Comparison of ENCODE assay signal across 13 cellular contexts in the genomic region with DNA sequence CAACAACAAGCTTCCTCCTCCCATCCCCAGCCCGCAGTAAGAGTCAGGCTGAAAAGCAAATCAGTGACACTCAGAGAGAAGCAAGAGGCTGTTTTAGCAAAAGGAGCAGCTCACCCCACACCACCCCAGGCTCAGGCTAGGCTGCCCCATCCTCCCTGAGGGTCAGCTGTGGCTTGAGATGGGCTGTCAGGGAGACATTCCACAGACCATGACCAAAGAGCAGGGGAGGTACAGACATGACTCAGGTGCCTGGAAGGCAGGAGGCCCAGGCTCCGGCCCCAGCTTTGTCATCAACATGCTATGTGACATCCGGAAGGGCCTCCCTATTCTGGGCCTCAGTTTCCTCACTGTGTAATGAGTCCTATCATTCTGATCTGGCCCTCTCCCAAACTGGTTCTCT.
"Had no signal": no experiment of that assay in that cellular context is flagged by ENCODE, and none has a peak within 500 bp of the region (broad histone marks: within the 10 kb centered on the region; RNA-seq: fewer than 3 reads in every experiment).

No MANE protein-coding gene starts in this region.

- DNase-seq: activated CD4-positive, alpha-beta T cell treated with anti-CD3 and anti-CD28 coated beads for 36 hours; activated CD8-positive, alpha-beta memory T cell treated with anti-CD3 and anti-CD28 coated beads, Interleukin-2, amount 50 U/mL, for 4 hours; activated CD8-positive, alpha-beta T cell treated with anti-CD3 and anti-CD28 coated beads for 36 hours; activated naive CD4-positive, alpha-beta T cell; effector memory CD8-positive, alpha-beta T cell; nucleus accumbens; small intestine; T-cell; transverse colon; WERI-Rb-1 had no signal

- H3K4me1 ChIP-seq: left lung, transverse colon had no signal

- H3K4me3 ChIP-seq: left lung, right atrium auricular region, transverse colon had no signal

- H3K9me3 ChIP-seq: left lung, right atrium auricular region, transverse colon had no signal

- H3K27ac ChIP-seq: epithelial cell of prostate, left lung, right atrium auricular region, transverse colon, WERI-Rb-1 had no signal

- H3K36me3 ChIP-seq: left lung, right atrium auricular region, transverse colon, WERI-Rb-1 had no signal

- H3K27me3 ChIP-seq: right atrium auricular region had no signal
